Comparison of ENCODE assay signal across 19 cellular contexts in the genomic region with DNA sequence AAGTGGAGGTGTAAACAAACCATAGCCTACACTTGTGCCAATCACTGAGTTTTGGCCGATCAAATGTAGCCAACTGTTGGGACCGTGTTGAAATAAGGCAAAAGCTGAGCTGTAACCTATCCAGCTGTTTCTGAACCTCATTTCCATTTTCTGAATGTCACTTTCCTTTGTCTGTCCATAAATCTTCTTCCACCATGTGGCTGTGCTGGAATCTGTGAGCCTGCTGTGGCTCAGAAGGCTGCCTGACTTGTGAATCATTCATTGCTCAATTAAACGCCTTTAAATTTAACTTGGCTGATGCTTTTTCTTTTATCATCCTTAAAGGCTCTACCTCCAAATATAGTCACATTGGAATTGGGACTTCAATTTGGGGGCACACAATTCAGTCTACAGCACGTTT.
DNase-seq lines count a peak whose midpoint lies in the region; ATAC-seq, FAIRE-seq and TF ChIP-seq lines count a peak whose summit lies in the region.
"Had no signal": no experiment of that assay in that cellular context is flagged by ENCODE, and none has a peak within 500 bp of the region (broad histone marks: within the 10 kb centered on the region; RNA-seq: fewer than 3 reads in every experiment).

No MANE protein-coding gene starts in this region.

- FAIRE-seq in bronchial epithelial cell (lab: Jason Lieb, UNC), result no peak
- FAIRE-seq: H54 had no signal

- H3K4me1 ChIP-seq in BLaER1, result no peaks in the 10 kb centered on the region; the same call in 1 of the 2 replicates
- H3K4me1 ChIP-seq in mesenchymal stem cell (ENCODE audit: control insufficient read depth, insufficient read depth, low read depth, low read length), result no peaks in the 10 kb centered on the region

- no peak overlapping the region for H2BK5ac ChIP-seq in mesenchymal stem cell (ENCODE audit: low read depth, low read length, poor library complexity, severe bottlenecking)

- H3K9ac ChIP-seq in BLaER1 (no peak overlapping the region), mesenchymal stem cell (ENCODE audit: low read length) (no peak overlapping the region)

- H3K9me3 ChIP-seq in BLaER1 (no peaks in the 10 kb centered on the region), mesenchymal stem cell (ENCODE audit: control insufficient read depth, low read length) (no peaks in the 10 kb centered on the region)

- no peak overlapping the region for H2BK12ac ChIP-seq in mesenchymal stem cell (ENCODE audit: low read length in 2 of 2)

- H3K36me3 ChIP-seq in BLaER1 (no peaks in the 10 kb centered on the region), bronchial epithelial cell (ENCODE audit: control insufficient read depth, insufficient read depth, low read length) (no peaks in the 10 kb centered on the region), mesenchymal stem cell (ENCODE audit: control insufficient read depth in 1 of 2, insufficient read depth in 2 of 2, low read depth in 1 of 2, low read length in 2 of 2) (no peaks in the 10 kb centered on the region)

- H3K27ac ChIP-seq in BLaER1 (peak overlapping the region; percentile 9; the same call in 1 of the 2 replicates), mesenchymal stem cell (ENCODE audit: low read length, poor library complexity, severe bottlenecking) (no peak overlapping the region)

- ATAC-seq in GM21367 (IDR thresholded peaks at IDR 0.05; ENCODE audit: unreplicated experiment) (no peak), GM18517 (IDR thresholded peaks at IDR 0.05; ENCODE audit: unreplicated experiment) (no peak)
- ATAC-seq: left cardiac atrium had no signal

- H3K4me3 ChIP-seq in BLaER1 (no peak overlapping the region), bronchial epithelial cell (ENCODE audit: low read depth, low read length) (no peak overlapping the region), mesenchymal stem cell (ENCODE audit: insufficient read depth in 1 of 2, low read depth in 1 of 2, low read length in 2 of 2) (no peak overlapping the region)

- no peaks in the 10 kb centered on the region for H4K20me1 ChIP-seq in BLaER1

- WGBS in mesenchymal stem cell, result 61% methylated on average over 4 of the region's 4 CpGs

- no peak overlapping the region for H2AK5ac ChIP-seq in mesenchymal stem cell (ENCODE audit: low read length, severe bottlenecking)

- H3K4ac ChIP-seq in mesenchymal stem cell (ENCODE audit: low read depth in 1 of 2, low read length in 2 of 2), result no peak overlapping the region

- TF ChIP-seq CTCF in bronchial epithelial cell (IDR thresholded peaks at IDR 0.05; ENCODE audit: insufficient read depth, low read length, severe bottlenecking), result no peak

- H3K14ac ChIP-seq in mesenchymal stem cell (ENCODE audit: low read length in 2 of 2), result no peak overlapping the region

- no peak overlapping the region for H3K18ac ChIP-seq in mesenchymal stem cell (ENCODE audit: low read depth in 1 of 2, low read length in 2 of 2)

- no peak overlapping the region for H4K8ac ChIP-seq in mesenchymal stem cell (ENCODE audit: low read length)

- no peaks in the 10 kb centered on the region for H3K79me1 ChIP-seq in mesenchymal stem cell (replicated peaks; ENCODE audit: low read length, poor library complexity, severe bottlenecking)

- no peaks in the 10 kb centered on the region for H3K27me3 ChIP-seq in BLaER1
- H3K27me3 ChIP-seq in bronchial epithelial cell (ENCODE audit: control insufficient read depth, insufficient read depth, low read length), result no peaks in the 10 kb centered on the region
- H3K27me3 ChIP-seq in mesenchymal stem cell (ENCODE audit: control insufficient read depth in 1 of 2, insufficient read depth in 1 of 2, low read length in 2 of 2), result no peaks in the 10 kb centered on the region

- H3K4me2 ChIP-seq in BLaER1, result no peak overlapping the region
- H3K4me2 ChIP-seq in mesenchymal stem cell (ENCODE audit: low read length, poor library complexity, severe bottlenecking), result no peak overlapping the region

- H2BK120ac ChIP-seq in mesenchymal stem cell (ENCODE audit: low read depth, low read length), result no peak overlapping the region

- no peak overlapping the region for H2BK15ac ChIP-seq in mesenchymal stem cell (ENCODE audit: low read depth, poor library complexity, severe bottlenecking)

- DNase-seq in M059J (ENCODE audit: low read depth) (peak; percentile 58), bronchial epithelial cell (ENCODE audit: low read depth) (peak; percentile 1), mesenchymal stem cell (peak; percentile 72), NCI-H1694 (lab: John Stamatoyannopoulos, UW) (no peak), CD1c-positive myeloid dendritic cell (ENCODE audit: extremely low spot score) (no peak)
- DNase-seq: activated naive CD4-positive, alpha-beta T cell treated with anti-CD3 and anti-CD28 coated beads, Interleukin-2, amount 50 U/mL, for 16 hours; activated T-cell treated with anti-CD3 and anti-CD28 coated beads for 4 hours; Calu3; GDM1; hippocampal formation; Kasumi-1; left cardiac atrium; stimulated activated CD4-positive, alpha-beta T cell treated with anti-CD3 and anti-CD28 coated beads, Interleukin-4, amount 100 ng/mL, for 1 hour; substantia nigra; T-helper 1 cell had no signal

- H2AFZ ChIP-seq in mesenchymal stem cell (ENCODE audit: low read depth, low read length), result no peak overlapping the region

- no peak overlapping the region for H3K23ac ChIP-seq in mesenchymal stem cell (ENCODE audit: low read length in 2 of 2)

- no peak overlapping the region for H4K91ac ChIP-seq in mesenchymal stem cell (ENCODE audit: low read length)

Comparison
In these comparisons a context has a peak if more than half of its experiments do, and no peak if none do; other contexts are left out.
1. DNase-seq: peak in M059J (single experiment), bronchial epithelial cell (single experiment) and mesenchymal stem cell (single experiment); none in NCI-H1694 (single experiment) and CD1c-positive myeloid dendritic cell (single experiment).